ENCODE assay signal across 31 cellular contexts in the genomic region with DNA sequence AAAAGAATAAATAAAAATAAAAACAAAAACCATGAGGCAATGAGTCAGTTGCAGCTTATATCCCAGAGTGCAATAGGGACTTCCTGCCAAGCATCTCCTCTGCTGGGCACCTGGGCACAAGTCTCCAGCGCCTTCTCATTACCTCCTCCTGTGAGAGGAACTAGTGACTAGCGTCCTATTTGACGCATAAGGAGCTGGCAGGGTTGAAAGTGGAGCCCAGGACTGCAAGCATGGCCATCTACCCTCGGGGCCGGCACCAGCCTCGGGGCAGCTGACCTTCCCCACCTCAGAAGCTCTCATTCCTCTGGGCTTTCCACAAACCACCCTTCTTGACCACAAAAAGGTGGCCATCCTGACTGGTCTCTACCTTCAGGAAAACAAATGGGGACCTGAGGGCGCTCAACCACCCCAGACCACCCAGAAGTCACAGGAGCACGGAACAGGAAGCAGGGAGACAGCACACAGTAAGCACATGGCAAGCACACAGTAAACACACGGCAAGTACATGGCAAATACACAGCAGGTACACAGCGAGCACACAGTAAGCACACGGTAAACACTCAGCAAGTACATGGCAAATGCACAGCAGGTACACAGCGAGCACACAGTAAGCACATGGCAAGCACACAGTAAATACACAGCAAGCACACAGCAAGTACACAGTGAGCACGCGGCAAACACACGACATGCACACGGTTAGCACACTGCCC. TPM values are rescaled to one million over a fixed set of nuclear protein-coding genes. Genes with fewer than 3 reads are reported as not detected.
DNase-seq lines count a peak whose midpoint lies in the region; ATAC-seq, FAIRE-seq and TF ChIP-seq lines count a peak whose summit lies in the region.
"Had no signal": no experiment of that assay in that cellular context is flagged by ENCODE, and none has a peak within 500 bp of the region (broad histone marks: within the 10 kb centered on the region; RNA-seq: fewer than 3 reads in every experiment).

No MANE protein-coding gene starts in this region.

- peaks cover 10% of the 10 kb centered on the region for H3K9me1 ChIP-seq in K562 (ENCODE audit: control insufficient read depth, insufficient read depth, low read length)

- no peak overlapping the region for H2AFZ ChIP-seq in K562 (ENCODE audit: low read depth, low read length)

- H3K27me3 Mint-ChIP-seq in natural killer cell treated with Interleukin-12 subunit alpha and Interleukin-12 subunit beta and Interleukin-15 and Interleukin-18, amount 100 ng/mL, for 72 hours, result no peaks in the 10 kb centered on the region

- H3K9ac ChIP-seq in K562 (ENCODE audit: insufficient read depth in 1 of 2, low read depth in 2 of 2, low read length in 2 of 2), result peak overlapping the region in 1 of 2 experiments; percentile 84; a peak in 2 of 4 replicates
- H3K9ac ChIP-seq in skeletal muscle tissue (ENCODE audit: low read depth in 1 of 3, low read length in 3 of 3), result peak overlapping the region in 2 of 3 donors; percentile 54 to 57

- POLR2A ChIA-PET in K562 (lab: Yijun Ruan, JAX), result no interaction called here

- H4K20me1 ChIP-seq in K562 (replicated peaks; ENCODE audit: control insufficient read depth, insufficient read depth, low read length), result peaks cover 49% of the 10 kb centered on the region

- FAIRE-seq in GM12891 (lab: Jason Lieb, UNC) (peak; percentile 20), K562 (lab: Jason Lieb, UNC) (no peak)
- FAIRE-seq: colon, GM12878, keratinocyte, small intestine had no signal

- TF ChIP-seq CTCF in K562 (IDR thresholded peaks at IDR 0.05 in 2 of 3, conservative IDR thresholded peaks at IDR 0.05 in 1 of 3; ENCODE audit: insufficient read depth in 2 of 3, low read depth in 1 of 3, low read length in 3 of 3), result no peak
- TF ChIP-seq CTCF in uterus (IDR thresholded peaks at IDR 0.05), result no peak

- in situ Hi-C loops in K562 (cut with MboI), result no loop called here

- H3K36me3 Mint-ChIP-seq in natural killer cell treated with Interleukin-12 subunit alpha and Interleukin-12 subunit beta and Interleukin-15 and Interleukin-18, amount 100 ng/mL, for 72 hours, result no peaks in the 10 kb centered on the region
- H3K36me3 Mint-ChIP-seq: activated naive CD4-positive, alpha-beta T cell treated with anti-CD3 and anti-CD28 coated beads, Interleukin-2, amount 50 U/mL, for 72 hours had no signal

- H3K4me1 Mint-ChIP-seq in natural killer cell treated with Interleukin-12 subunit alpha and Interleukin-12 subunit beta and Interleukin-15 and Interleukin-18, amount 100 ng/mL, for 72 hours (ENCODE audit: low read depth in 2 of 2), result peaks cover 44 to 74% of the 10 kb centered on the region in 2 donors

- H3K27me3 ChIP-seq in K562 (ENCODE audit: control insufficient read depth in 2 of 2, insufficient read depth in 2 of 2, low read length in 2 of 2), result no peaks in the 10 kb centered on the region
- H3K27me3 ChIP-seq in skeletal muscle tissue (ENCODE audit: control insufficient read depth in 3 of 3, insufficient read depth in 3 of 3, low read length in 3 of 3), result no peaks in the 10 kb centered on the region
- no peaks in the 10 kb centered on the region for H3K27me3 ChIP-seq in uterus

- TF ChIP-seq POLR2A in GM12891 (IDR thresholded peaks at IDR 0.05; ENCODE audit: low read depth, low read length) (no peak), K562 (conservative IDR thresholded peaks at IDR 0.05) (no peak), uterus (IDR thresholded peaks at IDR 0.05) (no peak)

- H3K4me3 ChIP-seq in K562 (no peak overlapping the region), skeletal muscle tissue (ENCODE audit: low read length in 3 of 3) (peak overlapping the region in 2 of 3 donors; percentile 14 to 55), uterus (no peak overlapping the region)
- H3K4me3 ChIP-seq: GM12878 had no signal

- CTCF ChIA-PET in K562 (lab: Yijun Ruan, JAX; ENCODE audit: low intra/inter-chr PET ratio), result no interaction called here

- no peaks in the 10 kb centered on the region for H3K9me3 Mint-ChIP-seq in natural killer cell treated with Interleukin-12 subunit alpha and Interleukin-12 subunit beta and Interleukin-15 and Interleukin-18, amount 100 ng/mL, for 72 hours
- H3K9me3 Mint-ChIP-seq: activated naive CD4-positive, alpha-beta T cell treated with anti-CD3 and anti-CD28 coated beads, Interleukin-2, amount 50 U/mL, for 72 hours; activated T-helper 2 cell treated with anti-CD3 and anti-CD28 coated beads, Interferon-gamma antibody, Interleukin-2, Interleukin-4, amounts not matched to agents 10 μg/mL and 5 μg/mL and 100 μg/mL, durations not matched to agents 14 hours and 24 hours and 36 hours; stimulated activated naive B cell treated with anti-CD40 and anti-IgM and Interleukin-4, amounts not matched to agents 10 μg/mL and 1 μg/mL and 100 μg/mL, for 72 hours had no signal

- DNase-seq in GM12891 (ENCODE audit: insufficient read length, low spot score), result no peak
- no peak for DNase-seq in K562 (ENCODE audit: extremely low read depth in 1 of 4, low spot score in 3 of 4)
- DNase-seq in natural killer cell treated with Interleukin-12 subunit alpha and Interleukin-12 subunit beta and Interleukin-15 and Interleukin-18, amount 100 ng/mL, for 72 hours (ENCODE audit: low spot score), result no peak
- DNase-seq in uterus, result no peak
- DNase-seq in NCI-H1930 (lab: John Stamatoyannopoulos, UW), result no peak
- DNase-seq in activated CD4-positive, alpha-beta T cell treated with anti-CD3 and anti-CD28 coated beads, Interleukin-2, amount 50 U/mL, for 4 hours, result no peak
- DNase-seq: activated CD4-positive, alpha-beta T cell treated with anti-CD3 and anti-CD28 coated beads for 4 hours; activated CD8-positive, alpha-beta memory T cell treated with anti-CD3 and anti-CD28 coated beads for 24 hours; activated T-cell treated with anti-CD3 and anti-CD28 coated beads for 4 hours; amygdala; effector CD8-positive, alpha-beta T cell; HCEC 1CT; head of caudate nucleus; left ventricle myocardium superior; mesendoderm; NCI-H1436 treated with DMSO at 0.1 percent for 48 hours; NCI-H2107; NCI-H345; NCI-H69; occipital lobe; SIG-M5; small intestine; stimulated activated naive B cell treated with anti-CD40 and anti-IgM and Interleukin-4, amounts not matched to agents 10 μg/mL and 1 μg/mL and 100 μg/mL, for 72 hours; SW 1271 had no signal

- no peak for ATAC-seq in K562
- peak; percentile 17 to 41 for ATAC-seq in natural killer cell treated with Interleukin-12 subunit alpha and Interleukin-12 subunit beta and Interleukin-15 and Interleukin-18, amount 100 ng/mL, for 72 hours
- ATAC-seq: activated naive CD4-positive, alpha-beta T cell treated with anti-CD3 and anti-CD28 coated beads, Interleukin-2, amount 50 U/mL, for 72 hours; GM12878; left ventricle myocardium superior; stimulated activated naive B cell treated with anti-CD40 and anti-IgM and Interleukin-4, amounts not matched to agents 10 μg/mL and 1 μg/mL and 100 μg/mL, for 72 hours had no signal

- no TSS peak for BruUV-seq in K562 (replicated peaks; lab: Mats Ljungman, UMichigan)

- TF ChIP-seq EP300 in K562 (IDR thresholded peaks at IDR 0.05; ENCODE audit: low read length), result no peak

- H3K4me3 Mint-ChIP-seq in natural killer cell treated with Interleukin-12 subunit alpha and Interleukin-12 subunit beta and Interleukin-15 and Interleukin-18, amount 100 ng/mL, for 72 hours, result peak overlapping the region; percentile 27
- H3K4me3 Mint-ChIP-seq: B cell; stimulated activated naive B cell treated with anti-CD40 and anti-IgM and Interleukin-4, amounts not matched to agents 10 μg/mL and 1 μg/mL and 100 μg/mL, for 72 hours had no signal

- H3K9me3 ChIP-seq in K562 (replicated peaks; ENCODE audit: control insufficient read depth, insufficient read depth, low read depth, low read length) (no peaks in the 10 kb centered on the region), skeletal muscle tissue (ENCODE audit: control insufficient read depth in 3 of 3, low read length in 3 of 3) (no peaks in the 10 kb centered on the region), uterus (no peaks in the 10 kb centered on the region)

- WGBS in K562 (ENCODE audit: insufficient coverage, low coverage, missing lambda C conversion rate), result 88% methylated on average over 10 of the region's 16 CpGs

- H3K79me2 ChIP-seq in K562 (ENCODE audit: control insufficient read depth, insufficient read depth, low read length), result peaks cover 98% of the 10 kb centered on the region

- peak overlapping the region; percentile 26; the same call in 1 of the 3 replicates for H3K27ac ChIP-seq in K562 (ENCODE audit: extremely low read depth, low read depth, low read length)
- peak overlapping the region; percentile 16 for H3K27ac ChIP-seq in skeletal muscle tissue (ENCODE audit: low read depth, low read length)
- no peak overlapping the region for H3K27ac ChIP-seq in uterus

- peak overlapping the region; percentile 74 to 83 for H3K27ac Mint-ChIP-seq in natural killer cell treated with Interleukin-12 subunit alpha and Interleukin-12 subunit beta and Interleukin-15 and Interleukin-18, amount 100 ng/mL, for 72 hours
- H3K27ac Mint-ChIP-seq: activated naive CD4-positive, alpha-beta T cell treated with anti-CD3 and anti-CD28 coated beads, Interleukin-2, amount 50 U/mL, for 72 hours; activated T-helper 2 cell treated with anti-CD3 and anti-CD28 coated beads, Interferon-gamma antibody, Interleukin-2, Interleukin-4, amounts not matched to agents 10 μg/mL and 5 μg/mL and 100 μg/mL, durations not matched to agents 14 hours and 24 hours and 36 hours; B cell; stimulated activated naive B cell treated with anti-CD40 and anti-IgM and Interleukin-4, amounts not matched to agents 10 μg/mL and 1 μg/mL and 100 μg/mL, for 72 hours had no signal

- H3K4me1 ChIP-seq in K562 (replicated peaks in 1 of 2; ENCODE audit: control insufficient read depth in 2 of 2, insufficient read depth in 2 of 2, low read length in 2 of 2) (peaks cover 42 to 47% of the 10 kb centered on the region in 2 experiments), skeletal muscle tissue (ENCODE audit: control insufficient read depth in 3 of 3, insufficient read depth in 3 of 3, low read length in 3 of 3) (peaks cover 51 to 61% (median 53%) of the 10 kb centered on the region in 3 donors), uterus (peaks cover 0 to 11% of the 10 kb centered on the region in 2 donors)

- H3K36me3 ChIP-seq in K562 (ENCODE audit: control insufficient read depth, insufficient read depth, low read length) (peaks cover 34% of the 10 kb centered on the region; the same call in 2 of the 3 replicates), skeletal muscle tissue (ENCODE audit: control insufficient read depth in 3 of 3, insufficient read depth in 3 of 3, low read length in 3 of 3) (no peaks in the 10 kb centered on the region), uterus (no peaks in the 10 kb centered on the region)

- intact Hi-C loops in K562 (cut with micrococcal nuclease) (no loop called here), uterus (cut with DNase I; ENCODE audit: low total_unique reads) (no loop called here)

- TF ChIP-seq RAD21 in K562 (CRISPR knock-in tag; conservative IDR thresholded peaks at IDR 0.05 in 1 of 2, IDR thresholded peaks at IDR 0.05 in 1 of 2), result no peak

- H3K4me2 ChIP-seq in K562 (ENCODE audit: insufficient read depth, low read length), result peak overlapping the region; percentile 42; the same call in 1 of the 2 replicates

RNA-seq across cellular contexts. Expression of a gene that starts 19.1 kb away (rescaled TPM):
- 3.0 TPM for polyA plus RNA-seq in GM12891 (2012; ENCODE audit: low read depth, missing spikeins)
- total RNA-seq in K562 (2011; cell fraction: chromatin; rRNA removed; ENCODE audit: low replicate concordance), result 15.3 and 51.2 TPM in 2 replicates
- total RNA-seq in K562 (2011; cell fraction: nucleolus; rRNA removed), result 15.2 and 21.3 TPM in 2 replicates
- 17.3 and 22.5 TPM in 2 replicates for total RNA-seq in K562 (2011; cell fraction: nucleoplasm; rRNA removed)
- total RNA-seq in K562 (2014; rRNA removed) (6.0 and 7.2 TPM in 2 replicates), K562 (2014; rRNA removed; fragmentation: Illumina TruSeq; extraction: Trizol) (8.0 and 8.3 TPM in 2 replicates), K562 (2015; rRNA removed; fragmentation: Illumina TruSeq; extraction: Trizol) (6.9 and 7.2 TPM in 2 replicates), K562 (2021) (6.5 and 8.8 TPM in 2 replicates), skeletal muscle tissue (32.9 TPM), uterus (100 to 1,000 TPM in 1 of 4 donors, 10 to 100 TPM in 3; 65.9 to 129 (median 71.2) TPM)
- polyA plus RNA-seq in K562 (2011; rRNA removed) (1.3 and 1.8 TPM in 2 replicates), K562 (2014; fragmentation: Illumina TruSeq; extraction: Trizol) (2.0 and 3.2 TPM in 2 replicates), K562 (2014; fragmentation: Nextera tagmentation; extraction: Ambion mirVana) (1 to 10 TPM; 1.5 to 1.9 TPM), K562 (2014; rRNA removed) (5.1 and 5.6 TPM in 2 replicates)
- 0.41 and 1.2 TPM in 2 replicates for polyA plus RNA-seq in K562 (2011; cell fraction: cytosol; rRNA removed)
- 1.1 and 1.4 TPM in 2 replicates for polyA plus RNA-seq in K562 (2011; cell fraction: nucleus; rRNA removed)
- polyA plus RNA-seq in K562 (2012), result 2.5 and 2.7 TPM in 2 replicates
- 14.4 and 22.5 TPM in 2 replicates for polyA minus RNA-seq in K562 (2011; rRNA and poly(A)+ RNA removed)
- 9.6 and 12.3 TPM in 2 replicates for polyA minus RNA-seq in K562 (2011; cell fraction: cytosol; rRNA and poly(A)+ RNA removed)
- polyA minus RNA-seq in K562 (2011; cell fraction: nucleus; rRNA and poly(A)+ RNA removed), result 11.4 and 17.2 TPM in 2 replicates
- total RNA-seq in natural killer cell treated with Interleukin-12 subunit alpha and Interleukin-12 subunit beta and Interleukin-15 and Interleukin-18, amount 100 ng/mL, for 72 hours, result 10 to 100 TPM; 61.3 to 76.4 TPM

Comparison
In these comparisons a context has a peak if more than half of its experiments do, and no peak if none do; other contexts are left out.
1. H3K27ac ChIP-seq: peak in K562 (single experiment) and skeletal muscle tissue (single experiment); none in uterus (0 of 2).
2. H3K4me3 ChIP-seq: peak in skeletal muscle tissue (2 of 3); none in K562 (single experiment) and uterus (0 of 2).